30 cellular contexts compared by ENCODE assay signal in genomic region chr5:17666726-17667235, GRCh38. TPM values are rescaled to one million over a fixed set of nuclear protein-coding genes. Genes with fewer than 3 reads are reported as not detected.
"Had no signal": no experiment of that assay in that cellular context is flagged by ENCODE, and none has a peak within 500 bp of the region (broad histone marks: within the 10 kb centered on the region; RNA-seq: fewer than 3 reads in every experiment).

No MANE protein-coding gene starts in this region.

- DNase-seq: activated CD4-positive, CD25-positive, alpha-beta regulatory T cell treated with anti-CD3 and anti-CD28 coated beads, Interleukin-2, amount 50 U/mL, for 72 hours; activated naive CD4-positive, alpha-beta T cell; activated T-cell treated with anti-CD3 and anti-CD28 coated beads, Interleukin-2, amount 50 U/mL, for 4 hours; adrenal gland; central memory CD4-positive, alpha-beta T cell; dermis blood vessel endothelial cell; effector CD8-positive, alpha-beta T cell; erythroblast; foreskin fibroblast; heart right ventricle; islet precursor cell; left cardiac atrium; mesenchymal stem cell; nephron progenitor cell; small intestine; stimulated activated CD4-positive, alpha-beta T cell treated with anti-CD3 and anti-CD28 coated beads, Interleukin-15, amount 100 ng/mL, for 24 hours; stimulated activated naive CD4-positive, alpha-beta T cell treated with Interleukin-2 at 50 U/mL for 16 hours; upper lobe of left lung had no signal

- H3K4me1 ChIP-seq: adrenal gland, heart right ventricle, parathyroid adenoma, upper lobe of left lung had no signal

- H3K27me3 Mint-ChIP-seq: activated naive CD8-positive, alpha-beta T cell had no signal

- ATAC-seq: activated T-cell treated with anti-CD3 and anti-CD28 coated beads, Interleukin-2, amount 50 U/mL, for 4 hours; heart right ventricle; left cardiac atrium; sciatic nerve had no signal

- H3K27ac Mint-ChIP-seq: activated naive CD8-positive, alpha-beta T cell; activated T-helper 2 cell treated with anti-CD3 and anti-CD28 coated beads, Interferon-gamma antibody, Interleukin-2, Interleukin-4, amounts not matched to agents 10 μg/mL and 5 μg/mL and 100 μg/mL, durations not matched to agents 14 hours and 24 hours and 36 hours; nephron progenitor cell; T-helper 1 cell treated with Interleukin-12 subunit alpha and Interleukin-12 subunit beta and Interleukin-4 antibody, amounts not matched to agents 30 μg/mL and 1 μg/mL, for 36 hours had no signal

- H3K4me3 ChIP-seq: adrenal gland, heart right ventricle, upper lobe of left lung had no signal

- H3K4me3 Mint-ChIP-seq: activated naive CD8-positive, alpha-beta T cell; activated T-cell treated with anti-CD3 and anti-CD28 coated beads, Interleukin-2, amount 50 U/mL, for 4 hours; nephron progenitor cell; T-helper 1 cell treated with Interleukin-12 subunit alpha and Interleukin-12 subunit beta and Interleukin-4 antibody, amounts not matched to agents 30 μg/mL and 1 μg/mL, for 36 hours had no signal

- H3K9me3 ChIP-seq: adrenal gland, upper lobe of left lung had no signal

- H3K9ac ChIP-seq: parathyroid adenoma had no signal

- H3K27me3 ChIP-seq: adrenal gland, heart right ventricle, upper lobe of left lung had no signal

- H3K36me3 Mint-ChIP-seq: activated naive CD8-positive, alpha-beta T cell had no signal

- H3K27ac ChIP-seq: adrenal gland, heart right ventricle, parathyroid adenoma, upper lobe of left lung, VCaP had no signal

- H3K36me3 ChIP-seq: adrenal gland, heart right ventricle, upper lobe of left lung had no signal

RNA-seq across cellular contexts. Expression of gene TAF11L14, which starts 32.5 kb away (rescaled TPM):
- total RNA-seq: activated T-cell treated with anti-CD3 and anti-CD28 coated beads, Interleukin-2, amount 50 U/mL, for 4 hours; activated T-helper 2 cell treated with anti-CD3 and anti-CD28 coated beads, Interferon-gamma antibody, Interleukin-2, Interleukin-4, amounts not matched to agents 10 μg/mL and 5 μg/mL and 100 μg/mL, durations not matched to agents 14 hours and 24 hours and 36 hours; adrenal gland; dermis blood vessel endothelial cell; fibroblast of lung; heart right ventricle; left cardiac atrium; liver; mononuclear cell; myocyte; sciatic nerve; subcutaneous adipose tissue; upper lobe of left lung had no signal

RNA-seq across cellular contexts. Expression of gene TAF11L13, which starts 34.9 kb away (rescaled TPM):
- total RNA-seq: activated T-cell treated with anti-CD3 and anti-CD28 coated beads, Interleukin-2, amount 50 U/mL, for 4 hours; activated T-helper 2 cell treated with anti-CD3 and anti-CD28 coated beads, Interferon-gamma antibody, Interleukin-2, Interleukin-4, amounts not matched to agents 10 μg/mL and 5 μg/mL and 100 μg/mL, durations not matched to agents 14 hours and 24 hours and 36 hours; adrenal gland; astrocyte; dermis blood vessel endothelial cell; fibroblast of lung; heart right ventricle; left cardiac atrium; liver; mononuclear cell; myocyte; sciatic nerve; subcutaneous adipose tissue; upper lobe of left lung had no signal

RNA-seq across cellular contexts. Expression of gene TAF11L12, which starts 56.6 kb away (rescaled TPM):
- total RNA-seq: activated T-cell treated with anti-CD3 and anti-CD28 coated beads, Interleukin-2, amount 50 U/mL, for 4 hours; activated T-helper 2 cell treated with anti-CD3 and anti-CD28 coated beads, Interferon-gamma antibody, Interleukin-2, Interleukin-4, amounts not matched to agents 10 μg/mL and 5 μg/mL and 100 μg/mL, durations not matched to agents 14 hours and 24 hours and 36 hours; adrenal gland; dermis blood vessel endothelial cell; fibroblast of lung; heart right ventricle; left cardiac atrium; liver; mononuclear cell; myocyte; sciatic nerve; subcutaneous adipose tissue; upper lobe of left lung had no signal
